16 cellular contexts compared by ENCODE assay signal in the genomic region with DNA sequence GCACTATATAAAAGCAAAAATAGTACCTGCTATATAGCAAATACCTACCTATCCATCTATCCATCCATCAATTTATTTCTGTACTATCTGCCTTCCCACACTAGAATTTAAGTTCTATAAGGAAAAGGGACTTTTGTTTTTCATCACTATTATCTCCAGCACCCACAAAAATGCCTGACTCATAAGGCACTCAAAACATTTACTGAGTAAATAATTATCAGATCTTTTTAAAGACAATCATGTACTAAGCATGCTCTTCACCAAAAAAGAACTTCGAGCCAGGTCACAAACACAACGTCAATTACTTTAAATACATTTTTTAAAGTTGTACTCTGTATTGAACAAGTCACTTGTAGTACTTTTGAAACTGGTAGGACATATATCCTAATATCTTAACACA.
DNase-seq lines count a peak whose midpoint lies in the region; ATAC-seq and TF ChIP-seq lines count a peak whose summit lies in the region.
"Had no signal": no experiment of that assay in that cellular context is flagged by ENCODE, and none has a peak within 500 bp of the region (broad histone marks: within the 10 kb centered on the region; RNA-seq: fewer than 3 reads in every experiment).

No MANE protein-coding gene starts in this region.

- no peak for TF ChIP-seq CTCF in foreskin keratinocyte (conservative IDR thresholded peaks at IDR 0.05)

- H3K27ac ChIP-seq in foreskin keratinocyte = no peak overlapping the region
- H3K27ac ChIP-seq: ascending aorta, skin epidermis had no signal

- H3K27me3 ChIP-seq in foreskin keratinocyte = no peaks in the 10 kb centered on the region
- H3K27me3 ChIP-seq: ascending aorta had no signal

- H3K4me1 ChIP-seq in foreskin keratinocyte = no peaks in the 10 kb centered on the region
- H3K4me1 ChIP-seq: ascending aorta had no signal

- in situ Hi-C loops in ACHN (cut with HindIII; ENCODE audit: low pct_ligation_motif_present, low pct_unique_long_range_greater_than_20kb, low sequenced_read_pairs) (no loop called here), KBM-7 (cut with MboI; ENCODE audit: low pct_unique_long_range_greater_than_20kb, low sequenced_read_pairs) (no loop called here)

- DNase-seq in ACHN (peak; percentile 69), GM04503 (ENCODE audit: low read depth) (peak; percentile 7), amniotic stem cell (lab: John Stamatoyannopoulos, UW) (peak; percentile 6), foreskin keratinocyte (peak; percentile 10 to 14), GM19240 (ENCODE audit: insufficient read length, low spot score) (no peak), KBM-7 (no peak)
- DNase-seq: activated CD4-positive, alpha-beta memory T cell treated with anti-CD3 and anti-CD28 coated beads, Interleukin-2, amount 10 ng/mL, durations not matched to agents 7 days and 5 days; islet precursor cell; midbrain; NCI-H146; NCI-H524 treated with DMSO at 0.1 percent for 48 hours; stimulated activated naive CD4-positive, alpha-beta T cell had no signal

- ATAC-seq in foreskin keratinocyte (no peak), GM21447 (IDR thresholded peaks at IDR 0.05; ENCODE audit: unreplicated experiment) (no peak), HG03457 (IDR thresholded peaks at IDR 0.05; ENCODE audit: unreplicated experiment) (no peak)

Comparison
In these comparisons a context has a peak if more than half of its experiments do, and no peak if none do; other contexts are left out.
1. DNase-seq: peak in ACHN (single experiment), GM04503 (single experiment), amniotic stem cell (single experiment) and foreskin keratinocyte (2 of 2); none in GM19240 (single experiment) and KBM-7 (single experiment).